1 cellular context compared by ENCODE assay signal in genomic region chr6:39430968-39431523, GRCh38.
TF ChIP-seq lines count a peak whose summit lies in the region.

No MANE protein-coding gene starts in this region.

TF ChIP-seq in SK-N-SH, 30 proteins besides CTCF, POLR2A, EP300 and RAD21 (continued from another document):
- TF ChIP-seq IRF3 (IDR thresholded peaks at IDR 0.05; ENCODE audit: low read depth, low read length): no peak
- no peak for TF ChIP-seq SIN3A (IDR thresholded peaks at IDR 0.05; ENCODE audit: borderline replicate concordance, low read depth, low read length)
- no peak for TF ChIP-seq RFX5 (IDR thresholded peaks at IDR 0.05; ENCODE audit: low read length)
- no peak for TF ChIP-seq MEF2A (IDR thresholded peaks at IDR 0.05; ENCODE audit: borderline replicate concordance, low read depth)
- no peak for TF ChIP-seq FOXM1 (IDR thresholded peaks at IDR 0.05; ENCODE audit: low read depth)
- no peak for TF ChIP-seq JUND (IDR thresholded peaks at IDR 0.05)
- no peak for TF ChIP-seq FOSL2 (IDR thresholded peaks at IDR 0.05; ENCODE audit: borderline replicate concordance, low read depth)
- TF ChIP-seq, protein P1, sequence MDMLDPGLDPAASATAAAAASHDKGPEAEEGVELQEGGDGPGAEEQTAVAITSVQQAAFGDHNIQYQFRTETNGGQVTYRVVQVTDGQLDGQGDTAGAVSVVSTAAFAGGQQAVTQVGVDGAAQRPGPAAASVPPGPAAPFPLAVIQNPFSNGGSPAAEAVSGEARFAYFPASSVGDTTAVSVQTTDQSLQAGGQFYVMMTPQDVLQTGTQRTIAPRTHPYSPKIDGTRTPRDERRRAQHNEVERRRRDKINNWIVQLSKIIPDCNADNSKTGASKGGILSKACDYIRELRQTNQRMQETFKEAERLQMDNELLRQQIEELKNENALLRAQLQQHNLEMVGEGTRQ (IDR thresholded peaks at IDR 0.05; ENCODE audit: borderline replicate concordance, low read depth, low read length): peak; percentile 51; the same call in 1 of the 2 replicates
- TF ChIP-seq, protein P2, sequence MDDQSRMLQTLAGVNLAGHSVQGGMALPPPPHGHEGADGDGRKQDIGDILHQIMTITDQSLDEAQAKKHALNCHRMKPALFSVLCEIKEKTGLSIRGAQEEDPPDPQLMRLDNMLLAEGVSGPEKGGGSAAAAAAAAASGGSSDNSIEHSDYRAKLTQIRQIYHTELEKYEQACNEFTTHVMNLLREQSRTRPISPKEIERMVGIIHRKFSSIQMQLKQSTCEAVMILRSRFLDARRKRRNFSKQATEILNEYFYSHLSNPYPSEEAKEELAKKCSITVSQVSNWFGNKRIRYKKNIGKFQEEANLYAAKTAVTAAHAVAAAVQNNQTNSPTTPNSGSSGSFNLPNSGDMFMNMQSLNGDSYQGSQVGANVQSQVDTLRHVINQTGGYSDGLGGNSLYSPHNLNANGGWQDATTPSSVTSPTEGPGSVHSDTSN (IDR thresholded peaks at IDR 0.05): no peak
